ENCODE assay signal across 8 cellular contexts in genomic region chr7:81956520-81956919, GRCh38.
DNase-seq lines count a peak whose midpoint lies in the region; ATAC-seq and TF ChIP-seq lines count a peak whose summit lies in the region.

No MANE protein-coding gene starts in this region.

- H3K4me1 ChIP-seq in A673 (ENCODE audit: insufficient read depth, low read length, poor library complexity, severe bottlenecking), result peaks cover 6% of the 10 kb centered on the region

- TF ChIP-seq CTCF in A673 (conservative IDR thresholded peaks at IDR 0.05; ENCODE audit: low read depth, low read length), result peak; percentile 68

- no peak overlapping the region for H3K4me3 ChIP-seq in A673 (ENCODE audit: low read depth, low read length, poor library complexity, severe bottlenecking)

- BruUV-seq in A673 (replicated peaks; lab: Mats Ljungman, UMichigan), result no TSS peak

- POLR2A ChIA-PET in A673 (lab: Charles Lee; ENCODE audit: low non-redundant PET), result no interaction called here

- intact Hi-C loops in A673 (cut with micrococcal nuclease; ENCODE audit: unreplicated experiment), result loop anchor here (1.0 to 5.0 kb wide), 3 partner anchors 239 to 772 kb away; no protein-coding TSS in a partner anchor
- intact Hi-C loops in activated T-helper 2 cell treated with anti-CD3 and anti-CD28 coated beads, Interferon-gamma antibody, Interleukin-2, Interleukin-4, amounts not matched to agents 10 μg/mL and 5 μg/mL and 100 μg/mL, durations not matched to agents 14 hours and 24 hours and 36 hours (cut with micrococcal nuclease), result no loop called here

- peak; percentile 70 for DNase-seq in A673 (ENCODE audit: low spot score)
- peak; percentile 20 for DNase-seq in HT1080 (ENCODE audit: low read depth)
- DNase-seq in SHP77 (lab: John Stamatoyannopoulos, UW), result peak; percentile 75 to 83
- peak; percentile 31 for DNase-seq in foreskin melanocyte
- DNase-seq in smooth muscle cell of the brain vasculature (ENCODE audit: low read depth, low spot score), result peak; percentile 35
- no peak for DNase-seq in activated T-helper 2 cell treated with anti-CD3 and anti-CD28 coated beads, Interferon-gamma antibody, Interleukin-2, Interleukin-4, amounts not matched to agents 10 μg/mL and 5 μg/mL and 100 μg/mL, durations not matched to agents 14 hours and 24 hours and 36 hours (ENCODE audit: low spot score)

- no peaks in the 10 kb centered on the region for H3K4me1 Mint-ChIP-seq in activated T-helper 2 cell treated with anti-CD3 and anti-CD28 coated beads, Interferon-gamma antibody, Interleukin-2, Interleukin-4, amounts not matched to agents 10 μg/mL and 5 μg/mL and 100 μg/mL, durations not matched to agents 14 hours and 24 hours and 36 hours (ENCODE audit: low read depth)

- ATAC-seq in GM18867 (IDR thresholded peaks at IDR 0.05; ENCODE audit: unreplicated experiment) (peak; percentile 85), GM18520 (IDR thresholded peaks at IDR 0.05; ENCODE audit: unreplicated experiment) (no peak)

- no peak overlapping the region for H3K27ac ChIP-seq in A673 (ENCODE audit: low read depth, low read length, poor library complexity, severe bottlenecking)

- H3K9me3 Mint-ChIP-seq in activated T-helper 2 cell treated with anti-CD3 and anti-CD28 coated beads, Interferon-gamma antibody, Interleukin-2, Interleukin-4, amounts not matched to agents 10 μg/mL and 5 μg/mL and 100 μg/mL, durations not matched to agents 14 hours and 24 hours and 36 hours, result no peaks in the 10 kb centered on the region

- no peak overlapping the region for H3K4me3 Mint-ChIP-seq in activated T-helper 2 cell treated with anti-CD3 and anti-CD28 coated beads, Interferon-gamma antibody, Interleukin-2, Interleukin-4, amounts not matched to agents 10 μg/mL and 5 μg/mL and 100 μg/mL, durations not matched to agents 14 hours and 24 hours and 36 hours (ENCODE audit: low read depth)

- no peaks in the 10 kb centered on the region for H3K27me3 ChIP-seq in A673 (replicated peaks; ENCODE audit: insufficient read depth, low read depth, low read length, poor library complexity)

- CTCF ChIA-PET in A673 (lab: Charles Lee), result no interaction called here

- H3K27me3 Mint-ChIP-seq in activated T-helper 2 cell treated with anti-CD3 and anti-CD28 coated beads, Interferon-gamma antibody, Interleukin-2, Interleukin-4, amounts not matched to agents 10 μg/mL and 5 μg/mL and 100 μg/mL, durations not matched to agents 14 hours and 24 hours and 36 hours (ENCODE audit: low read depth), result no peaks in the 10 kb centered on the region

- no peaks in the 10 kb centered on the region for H3K36me3 Mint-ChIP-seq in activated T-helper 2 cell treated with anti-CD3 and anti-CD28 coated beads, Interferon-gamma antibody, Interleukin-2, Interleukin-4, amounts not matched to agents 10 μg/mL and 5 μg/mL and 100 μg/mL, durations not matched to agents 14 hours and 24 hours and 36 hours (ENCODE audit: low read depth)

- H3K36me3 ChIP-seq in A673 (ENCODE audit: insufficient read depth, low read length, poor library complexity, severe bottlenecking), result no peaks in the 10 kb centered on the region

- no peaks in the 10 kb centered on the region for H3K9me3 ChIP-seq in A673 (ENCODE audit: low read depth, low read length, poor library complexity, severe bottlenecking)

- H3K27ac Mint-ChIP-seq in activated T-helper 2 cell treated with anti-CD3 and anti-CD28 coated beads, Interferon-gamma antibody, Interleukin-2, Interleukin-4, amounts not matched to agents 10 μg/mL and 5 μg/mL and 100 μg/mL, durations not matched to agents 14 hours and 24 hours and 36 hours, result no peak overlapping the region
